Comparison of ENCODE assay signal across 19 cellular contexts in genomic region chr18:55228707-55229106, GRCh38.
DNase-seq lines count a peak whose midpoint lies in the region; ATAC-seq and TF ChIP-seq lines count a peak whose summit lies in the region.
"Had no signal": no experiment of that assay in that cellular context is flagged by ENCODE, and none has a peak within 500 bp of the region (broad histone marks: within the 10 kb centered on the region; RNA-seq: fewer than 3 reads in every experiment).

No MANE protein-coding gene starts in this region.

- H4K20me1 ChIP-seq in hepatocyte (ENCODE audit: insufficient read depth, poor library complexity, severe bottlenecking), result no peaks in the 10 kb centered on the region

- TF ChIP-seq POLR2A in GM18505 (IDR thresholded peaks at IDR 0.05; ENCODE audit: borderline replicate concordance, extremely low read depth, insufficient read depth, insufficient read length), result no peak

- no peaks in the 10 kb centered on the region for H3K27me3 ChIP-seq in SJSA1 (replicated peaks)
- no peaks in the 10 kb centered on the region for H3K27me3 ChIP-seq in hepatocyte
- H3K27me3 ChIP-seq: gastrocnemius medialis, tibial nerve had no signal

- DNase-seq in AG09319 (ENCODE audit: extremely low read depth, low read depth) (no peak), SJSA1 (ENCODE audit: low read depth in 1 of 2, low spot score in 2 of 2) (no peak), hepatocyte (ENCODE audit: low spot score) (peak; percentile 8), sciatic nerve (ENCODE audit: low spot score) (no peak), OCI-M2 (lab: John Stamatoyannopoulos, UW; ENCODE audit: unreplicated experiment) (no peak)
- DNase-seq: activated CD4-positive, CD25-positive, alpha-beta regulatory T cell; activated CD8-positive, alpha-beta T cell treated with anti-CD3 and anti-CD28 coated beads, Interleukin-2, amount 10 ng/mL, durations not matched to agents 7 days and 5 days; activated T-cell treated with anti-CD3 and anti-CD28 coated beads, Interleukin-2, amount 50 U/mL, for 4 hours; CD8-positive, alpha-beta memory T cell; DMS79; gastrocnemius medialis; NCI-H187 treated with DMSO at 0.1 percent for 48 hours; NCI-H524 had no signal

- H3K9me2 ChIP-seq in hepatocyte (replicated peaks; ENCODE audit: insufficient read depth), result no peaks in the 10 kb centered on the region

- intact Hi-C loops in sciatic nerve (cut with DNase I), result no loop called here

- H3K4me1 ChIP-seq in SJSA1 (replicated peaks), result peaks cover 23% of the 10 kb centered on the region
- H3K4me1 ChIP-seq in hepatocyte (ENCODE audit: insufficient read depth), result no peaks in the 10 kb centered on the region
- H3K4me1 ChIP-seq: gastrocnemius medialis, tibial nerve had no signal

- H3K4me3 ChIP-seq in SJSA1 (no peak overlapping the region), hepatocyte (no peak overlapping the region)
- H3K4me3 ChIP-seq: gastrocnemius medialis, tibial nerve had no signal

- WGBS in hepatocyte (ENCODE audit: low lambda C conversion rate, missing lambda C conversion rate), result 87% methylated on average over 15 of the region's 15 CpGs

- peak; percentile 2 for TF ChIP-seq CTCF in AG09319 (IDR thresholded peaks at IDR 0.05; ENCODE audit: low read depth, low read length)
- TF ChIP-seq CTCF in hepatocyte (IDR thresholded peaks at IDR 0.05; ENCODE audit: poor library complexity), result no peak

- H3K27ac ChIP-seq in SJSA1 (0 out of 2 replicates have a peak overlapping the region, but pooled peaks have one; percentile 1), hepatocyte (peak overlapping the region; percentile 48)
- H3K27ac ChIP-seq: epithelial cell of prostate, HL-60, tibial nerve had no signal

- peaks cover 46% of the 10 kb centered on the region for H3K36me3 ChIP-seq in SJSA1
- H3K36me3 ChIP-seq in hepatocyte (replicated peaks; ENCODE audit: insufficient read depth, low read depth), result no peaks in the 10 kb centered on the region

- H2AFZ ChIP-seq in hepatocyte, result no peak overlapping the region

- H3K4me2 ChIP-seq in hepatocyte, result no peak overlapping the region

- ATAC-seq in sciatic nerve (peak; percentile 66), GM21529 (IDR thresholded peaks at IDR 0.05; ENCODE audit: unreplicated experiment) (no peak), GM18505 (IDR thresholded peaks at IDR 0.05; ENCODE audit: unreplicated experiment) (no peak), HG02610 (IDR thresholded peaks at IDR 0.05; ENCODE audit: unreplicated experiment) (no peak)
- ATAC-seq: activated CD8-positive, alpha-beta T cell treated with anti-CD3 and anti-CD28 coated beads, Interleukin-2, amount 10 ng/mL, durations not matched to agents 7 days and 5 days; activated T-cell treated with anti-CD3 and anti-CD28 coated beads, Interleukin-2, amount 50 U/mL, for 4 hours; gastrocnemius medialis had no signal

- H3K9me3 ChIP-seq in SJSA1 (replicated peaks), result no peaks in the 10 kb centered on the region
- no peaks in the 10 kb centered on the region for H3K9me3 ChIP-seq in hepatocyte (ENCODE audit: low read depth)
- H3K9me3 ChIP-seq: gastrocnemius medialis, tibial nerve had no signal

- no peaks in the 10 kb centered on the region for H3K79me2 ChIP-seq in hepatocyte
